Comparison of ENCODE assay signal across 7 cellular contexts in genomic region chr7:107563761-107564552, GRCh38. TPM values are rescaled to one million over a fixed set of nuclear protein-coding genes. Genes with fewer than 3 reads are reported as not detected.
DNase-seq lines count a peak whose midpoint lies in the region; ATAC-seq, FAIRE-seq and TF ChIP-seq lines count a peak whose summit lies in the region.

Gene COG5, minus strand, starts transcription at chr7:107563920. Its CDS starts 24 bp downstream, at chr7:107563896.
Gene DUS4L, plus strand, starts transcription at chr7:107563971. Its CDS starts 3,100 bp downstream, at chr7:107567071.

- DNase-seq in NCI-H146 (lab: John Stamatoyannopoulos, UW) (peak; percentile 84), T-helper 9 cell (peak; percentile 81), astrocyte (ENCODE audit: low read depth) (peak; percentile 60), hepatic stellate cell (ENCODE audit: low spot score) (peak; percentile 79), retinal pigment epithelial cell (ENCODE audit: low read depth) (peak; percentile 38)

- peak within 1 kb of the TSS; percentile 96 for H2AFZ ChIP-seq in astrocyte (ENCODE audit: low read depth, low read length)

- peak within 1 kb of the TSS; percentile 84 for H3K4me3 Mint-ChIP-seq in astrocyte (ENCODE audit: unreplicated experiment)

- peaks cover 5% of the 10 kb centered on the region for H4K20me1 ChIP-seq in astrocyte (ENCODE audit: insufficient read depth, low read length)

- H3K4me1 ChIP-seq in astrocyte (ENCODE audit: insufficient read depth, low read length): peaks cover 45% of the 10 kb centered on the region

- peak within 1 kb of the TSS; percentile 98 for H3K9ac ChIP-seq in astrocyte (ENCODE audit: low read length)

- ATAC-seq in GM18502 (IDR thresholded peaks at IDR 0.05; ENCODE audit: poor library complexity, unreplicated experiment) (peak; percentile 96), HG02840 (IDR thresholded peaks at IDR 0.05; ENCODE audit: low FRiP score, unreplicated experiment) (peak; percentile 95)

- H3K36me3 ChIP-seq in astrocyte (ENCODE audit: insufficient read depth, low read length): no peaks in the 10 kb centered on the region

- peaks cover 50% of the 10 kb centered on the region for H3K79me2 ChIP-seq in astrocyte (ENCODE audit: insufficient read depth, low read length)

- TF ChIP-seq CTCF in astrocyte (IDR thresholded peaks at IDR 0.05; ENCODE audit: insufficient read depth, low read depth, low read length): no peak
- no peak for TF ChIP-seq CTCF in retinal pigment epithelial cell (conservative IDR thresholded peaks at IDR 0.05; ENCODE audit: low read depth, low read length)

- H3K9me3 Mint-ChIP-seq in astrocyte (ENCODE audit: unreplicated experiment): no peaks in the 10 kb centered on the region

- no peak for FAIRE-seq in astrocyte (lab: Jason Lieb, UNC)

- H3K27me3 Mint-ChIP-seq in astrocyte (ENCODE audit: low read depth, unreplicated experiment): no peaks in the 10 kb centered on the region

- H3K9me3 ChIP-seq in astrocyte (ENCODE audit: insufficient read depth, low read depth, low read length): no peaks in the 10 kb centered on the region

- peak within 1 kb of the TSS; percentile 77 for H3K27ac Mint-ChIP-seq in astrocyte (ENCODE audit: unreplicated experiment)

- no peaks in the 10 kb centered on the region for H3K36me3 Mint-ChIP-seq in astrocyte (ENCODE audit: low read depth, unreplicated experiment)

- peaks cover 42% of the 10 kb centered on the region for H3K4me1 Mint-ChIP-seq in astrocyte (ENCODE audit: low read depth, unreplicated experiment)

- H3K27me3 ChIP-seq in astrocyte (ENCODE audit: insufficient read depth, low read length): no peaks in the 10 kb centered on the region

- H3K4me2 ChIP-seq in astrocyte (ENCODE audit: low read length): peak within 1 kb of the TSS; percentile 89

- H3K27ac ChIP-seq in astrocyte (ENCODE audit: low read depth, low read length): peak within 1 kb of the TSS; percentile 99

- H3K4me3 ChIP-seq in astrocyte (ENCODE audit: insufficient read depth, low read depth, low read length): peak within 1 kb of the TSS; percentile 87
- peak within 1 kb of the TSS; percentile 92 for H3K4me3 ChIP-seq in retinal pigment epithelial cell (ENCODE audit: low read length)

RNA-seq across cellular contexts. Expression of gene COG5, which starts in this region (rescaled TPM):
- total RNA-seq in astrocyte: 53.4 and 57.1 TPM in 2 replicates

RNA-seq across cellular contexts. Expression of gene DUS4L, which starts in this region (rescaled TPM):
- total RNA-seq in astrocyte: 6.3 and 6.7 TPM in 2 replicates

Comparison
In these comparisons a context has a peak if more than half of its experiments do, and no peak if none do; other contexts are left out.
1. Peak in every context shown above with its lines: DNase-seq, ATAC-seq, H3K4me3 ChIP-seq and H3K27ac ChIP-seq.